In genomic region chr15:51161491-51162260, GRCh38 we compare ENCODE assay signal across 32 cellular contexts.
DNase-seq lines count a peak whose midpoint lies in the region; FAIRE-seq and TF ChIP-seq lines count a peak whose summit lies in the region.
"Had no signal": no experiment of that assay in that cellular context is flagged by ENCODE, and none has a peak within 500 bp of the region (broad histone marks: within the 10 kb centered on the region; RNA-seq: fewer than 3 reads in every experiment).

No MANE protein-coding gene starts in this region.

- POLR2A ChIA-PET in CD4-positive, alpha-beta memory T cell (lab: Charles Lee; ENCODE audit: partially characterized antibody) = no interaction called here

- H3K36me3 Mint-ChIP-seq in CD4-positive, alpha-beta memory T cell = no peaks in the 10 kb centered on the region
- H3K36me3 Mint-ChIP-seq in mesothelial cell of epicardium = no peaks in the 10 kb centered on the region
- H3K36me3 Mint-ChIP-seq: IgD-negative memory B cell, naive B cell had no signal

- intact Hi-C loops in CD4-positive, alpha-beta memory T cell (cut with micrococcal nuclease) = no loop called here

- H3K4me3 Mint-ChIP-seq in CD4-positive, alpha-beta memory T cell = no peak overlapping the region
- no peak overlapping the region for H3K4me3 Mint-ChIP-seq in mesothelial cell of epicardium
- H3K4me3 Mint-ChIP-seq: IgD-negative memory B cell; stimulated activated naive CD8-positive, alpha-beta T cell treated with anti-CD3 and anti-CD28 coated beads, Interleukin-15, amount 100 ng/mL, for 72 hours had no signal

- H3K27me3 ChIP-seq in bronchial epithelial cell (ENCODE audit: control insufficient read depth, insufficient read depth, low read length) (peaks cover 3% of the 10 kb centered on the region), layer of hippocampus (ENCODE audit: control insufficient read depth, insufficient read depth, low read length) (no peaks in the 10 kb centered on the region)
- H3K27me3 ChIP-seq in CD4-positive, alpha-beta memory T cell (ENCODE audit: insufficient read depth, low read length) = no peaks in the 10 kb centered on the region
- H3K27me3 ChIP-seq: adrenal gland, BLaER1, breast epithelium, right lobe of liver, tibial artery had no signal

- no peaks in the 10 kb centered on the region for H3K4me1 ChIP-seq in CD4-positive, alpha-beta memory T cell (ENCODE audit: insufficient read depth, low read length)
- H3K4me1 ChIP-seq: breast epithelium, right lobe of liver had no signal

- H3K9me3 ChIP-seq in CD4-positive, alpha-beta memory T cell (ENCODE audit: control insufficient read depth in 1 of 2, low read length in 2 of 2) = no peaks in the 10 kb centered on the region
- H3K9me3 ChIP-seq: adrenal gland, BLaER1, breast epithelium, right lobe of liver, tibial artery had no signal

- peaks cover 4 to 12% of the 10 kb centered on the region in 2 donors for H3K27me3 Mint-ChIP-seq in CD4-positive, alpha-beta memory T cell
- peaks cover 38% of the 10 kb centered on the region for H3K27me3 Mint-ChIP-seq in mesothelial cell of epicardium (ENCODE audit: low read depth)

- FAIRE-seq in bronchial epithelial cell (lab: Jason Lieb, UNC) = peak; percentile 47
- FAIRE-seq: colon, G401.6 had no signal

- H3K27ac ChIP-seq in layer of hippocampus (ENCODE audit: low read depth, low read length) = peak overlapping the region; percentile 80
- no peak overlapping the region for H3K27ac ChIP-seq in CD4-positive, alpha-beta memory T cell (ENCODE audit: low read depth, low read length)
- H3K27ac ChIP-seq: adrenal gland, BLaER1, breast epithelium, right lobe of liver, tibial artery had no signal

- H3K36me3 ChIP-seq in bronchial epithelial cell (ENCODE audit: control insufficient read depth, insufficient read depth, low read length) = no peaks in the 10 kb centered on the region
- no peaks in the 10 kb centered on the region for H3K36me3 ChIP-seq in CD4-positive, alpha-beta memory T cell (ENCODE audit: insufficient read depth, low read length)
- H3K36me3 ChIP-seq: adrenal gland, BLaER1, breast epithelium, right lobe of liver, tibial artery had no signal

- H3K27ac Mint-ChIP-seq in CD4-positive, alpha-beta memory T cell = no peak overlapping the region
- H3K27ac Mint-ChIP-seq in mesothelial cell of epicardium = no peak overlapping the region
- H3K27ac Mint-ChIP-seq: IgD-negative memory B cell; naive B cell; stimulated activated naive CD8-positive, alpha-beta T cell treated with anti-CD3 and anti-CD28 coated beads, Interleukin-15, amount 100 ng/mL, for 72 hours had no signal

- no peak overlapping the region for H3K4me3 ChIP-seq in bronchial epithelial cell (ENCODE audit: low read depth, low read length)
- no peak overlapping the region for H3K4me3 ChIP-seq in CD4-positive, alpha-beta memory T cell (ENCODE audit: low read length in 2 of 2)
- H3K4me3 ChIP-seq: adrenal gland, BLaER1, breast epithelium, right lobe of liver, tibial artery had no signal

- TF ChIP-seq CTCF in bronchial epithelial cell (IDR thresholded peaks at IDR 0.05; ENCODE audit: insufficient read depth, low read length, severe bottlenecking) (no peak), mesothelial cell of epicardium (IDR thresholded peaks at IDR 0.05; ENCODE audit: unreplicated experiment) (no peak)

- CTCF ChIA-PET in CD4-positive, alpha-beta memory T cell (lab: Charles Lee; ENCODE audit: partially characterized antibody) = interaction anchor here (0.9 to 4.8 kb wide), 8 partner anchors 8 to 91 kb away, joined by 3 to 40 read pairs (median 8); no protein-coding TSS in a partner anchor

- H3K9me3 Mint-ChIP-seq in CD4-positive, alpha-beta memory T cell = no peaks in the 10 kb centered on the region
- no peaks in the 10 kb centered on the region for H3K9me3 Mint-ChIP-seq in mesothelial cell of epicardium
- H3K9me3 Mint-ChIP-seq: IgD-negative memory B cell; naive B cell; stimulated activated naive CD8-positive, alpha-beta T cell treated with anti-CD3 and anti-CD28 coated beads, Interleukin-15, amount 100 ng/mL, for 72 hours had no signal

- H3K4me1 Mint-ChIP-seq in CD4-positive, alpha-beta memory T cell = peaks cover 0 to 2% (median 0%) of the 10 kb centered on the region in 4 donors
- peaks cover 3% of the 10 kb centered on the region for H3K4me1 Mint-ChIP-seq in mesothelial cell of epicardium

- peak; percentile 53 for DNase-seq in EH (ENCODE audit: low read depth)
- peak; percentile 28 for DNase-seq in M059J (ENCODE audit: low read depth)
- no peak for DNase-seq in bronchial epithelial cell (ENCODE audit: low read depth)
- DNase-seq in CD4-positive, alpha-beta memory T cell = no peak
- DNase-seq in Ammon's horn (ENCODE audit: low spot score) = no peak
- no peak for DNase-seq in mesothelial cell of epicardium (ENCODE audit: low spot score in 2 of 2, unreplicated experiment in 2 of 2)
- DNase-seq in OCI-M1 (lab: John Stamatoyannopoulos, UW) = no peak
- DNase-seq: activated CD4-positive, alpha-beta T cell treated with anti-CD3 and anti-CD28 coated beads, Interleukin-2, amount 50 U/mL, for 48 hours; activated CD4-positive, CD25-positive, alpha-beta regulatory T cell treated with anti-CD3 and anti-CD28 coated beads, Interleukin-2, amount 50 U/mL, for 72 hours; activated T-cell treated with anti-CD3 and anti-CD28 coated beads, Interleukin-2, amount 50 U/mL, for 48 hours; adrenal gland; DMS153; effector CD4-positive, alpha-beta T cell; head of caudate nucleus; islet precursor cell; left ventricle myocardium superior; naive B cell; NCI-H1092 treated with DMSO at 0.1 percent for 48 hours; NCI-H187; NCI-H2171 treated with DMSO at 0.1 percent for 48 hours; NCI-H510A; PC-3; right lobe of liver; stimulated activated CD8-positive, alpha-beta memory T cell treated with anti-CD3 and anti-CD28 coated beads, Interleukin-4, amount 100 ng/mL, for 48 hours; stimulated activated naive CD8-positive, alpha-beta T cell treated with anti-CD3 and anti-CD28 coated beads, Interleukin-15, amount 100 ng/mL, for 72 hours; tibial artery had no signal

Comparison
In these comparisons a context has a peak if more than half of its experiments do, and no peak if none do; other contexts are left out.
1. DNase-seq: peak in EH (single experiment) and M059J (single experiment); none in bronchial epithelial cell (single experiment), CD4-positive, alpha-beta memory T cell (0 of 5), Ammon's horn (single experiment), mesothelial cell of epicardium (0 of 2) and OCI-M1 (single experiment).